Comparison of ENCODE assay signal across 8 cellular contexts in the genomic region with DNA sequence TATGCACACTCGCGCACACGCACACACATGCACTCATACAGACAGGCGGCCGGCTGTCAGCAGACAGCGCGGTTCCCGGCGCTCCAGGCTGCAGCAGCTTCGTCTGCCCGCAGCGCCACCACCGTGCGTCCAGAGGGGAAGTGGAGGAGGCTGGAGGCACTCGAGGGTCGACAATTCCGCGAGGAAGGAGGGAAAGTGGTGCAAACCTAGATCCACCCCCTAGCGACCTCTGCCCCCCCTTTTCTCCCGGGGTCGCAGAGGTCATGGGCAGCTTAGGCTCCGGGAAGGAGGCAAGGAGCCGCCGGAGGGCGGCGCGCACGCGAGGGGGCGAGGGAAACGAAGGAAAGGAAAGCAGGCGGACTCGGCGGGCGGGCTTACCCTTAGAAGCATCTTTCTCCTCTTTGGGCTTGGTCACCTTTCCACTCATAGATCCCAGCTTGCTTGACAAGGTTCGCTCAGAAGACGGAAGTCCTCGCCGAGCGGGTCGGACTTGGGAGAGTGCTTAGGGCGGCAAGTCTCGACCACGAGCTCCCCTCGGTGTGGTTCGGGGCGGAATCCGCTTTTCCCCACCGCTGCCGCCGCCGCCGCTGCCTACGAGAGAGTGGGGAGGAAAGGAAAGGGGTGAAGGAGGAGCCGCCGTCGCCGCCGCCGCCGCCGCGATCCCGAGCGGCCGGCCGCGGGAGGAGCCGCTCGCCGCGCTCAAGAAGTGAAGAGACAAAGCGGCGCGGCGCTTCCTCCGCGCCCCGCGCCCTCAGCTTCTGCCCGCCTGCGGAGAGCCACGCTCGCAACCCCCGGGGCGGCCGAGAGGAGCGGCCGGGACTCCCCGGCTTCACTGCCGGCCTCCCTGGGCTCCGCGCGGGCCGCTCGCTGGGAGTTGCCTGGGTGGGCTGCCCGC.
DNase-seq lines count a peak whose midpoint lies in the region; TF ChIP-seq lines count a peak whose summit lies in the region.

No MANE protein-coding gene starts in this region.

- POLR2A ChIA-PET in RWPE1 (lab: Yijun Ruan, JAX; ENCODE audit: low non-redundant PET) = no interaction called here

- H3K9me3 ChIP-seq in muscle layer of colon (ENCODE audit: low read length) = no peaks in the 10 kb centered on the region

- H3K36me3 ChIP-seq in muscle layer of colon (ENCODE audit: insufficient read depth, low read length) = no peaks in the 10 kb centered on the region

- H3K27me3 ChIP-seq in muscle layer of colon (ENCODE audit: control insufficient read depth in 1 of 2, insufficient read depth in 2 of 2, low read length in 2 of 2) = peaks cover 5 to 39% of the 10 kb centered on the region in 2 donors

- CTCF ChIA-PET in RWPE1 (lab: Yijun Ruan, JAX) = interaction anchor here (0.6 to 0.7 kb wide), 2 partner anchors 78 to 145 kb away, joined by 3 read pairs; no protein-coding TSS in a partner anchor

- DNase-seq in AG09319 (ENCODE audit: extremely low read depth, low read depth) (no peak), HT1080 (ENCODE audit: low read depth) (peak; percentile 16), dermis blood vessel endothelial cell (peak; percentile 27), AG08396 (ENCODE audit: low spot score) (no peak), RWPE1 (ENCODE audit: low spot score) (no peak), NCI-H1694 treated with DMSO at 0.1 percent for 48 hours (lab: John Stamatoyannopoulos, UW) (no peak), SW 1271 (lab: John Stamatoyannopoulos, UW) (no peak)

- H3K9ac ChIP-seq in muscle layer of colon (ENCODE audit: low read length) = no peak overlapping the region

- no peak overlapping the region for H3K27ac ChIP-seq in muscle layer of colon (ENCODE audit: low read depth, low read length)
- H3K27ac ChIP-seq in RWPE1 = no peak overlapping the region

- peak overlapping the region; percentile 35 to 42 for H3K4me3 ChIP-seq in muscle layer of colon (ENCODE audit: low read depth in 1 of 2, low read length in 2 of 2)

- TF ChIP-seq CTCF in AG09319 (IDR thresholded peaks at IDR 0.05; ENCODE audit: low read depth, low read length) = peak; percentile 17
- no peak for TF ChIP-seq CTCF in RWPE1 (conservative IDR thresholded peaks at IDR 0.05; ENCODE audit: low read depth)

- H3K4me1 ChIP-seq in muscle layer of colon (ENCODE audit: insufficient read depth, low read length) = no peaks in the 10 kb centered on the region

Comparison
In these comparisons a context has a peak if more than half of its experiments do, and no peak if none do; other contexts are left out.
1. DNase-seq: peak in HT1080 (single experiment) and dermis blood vessel endothelial cell (single experiment); none in AG09319 (single experiment), AG08396 (single experiment), RWPE1 (single experiment), NCI-H1694 treated with DMSO at 0.1 percent for 48 hours (single experiment) and SW 1271 (0 of 2).